ENCODE assay signal across 27 cellular contexts in genomic region chr4:48116582-48116981, GRCh38. TPM values are rescaled to one million over a fixed set of nuclear protein-coding genes. Genes with fewer than 3 reads are reported as not detected.
A peak's percentile ranks its signal among the peaks of the same experiment; 100 is the strongest.
DNase-seq lines count a peak whose midpoint lies in the region; ATAC-seq and TF ChIP-seq lines count a peak whose summit lies in the region.
"Had no signal": no experiment of that assay in that cellular context is flagged by ENCODE, and none has a peak within 500 bp of the region (broad histone marks: within the 10 kb centered on the region; RNA-seq: fewer than 3 reads in every experiment).

No MANE protein-coding gene starts in this region.

- no peak overlapping the region for H4K8ac ChIP-seq in H9 (replicated peaks; ENCODE audit: insufficient read length, low read depth, low read length)

- no peak overlapping the region for H4K5ac ChIP-seq in H9 (ENCODE audit: insufficient read length, low read depth, low read length)

- no peak overlapping the region for H4K91ac ChIP-seq in H9 (ENCODE audit: insufficient read length, low read depth, low read length)

- H3K79me2 ChIP-seq in H9 (ENCODE audit: insufficient read depth, low read length) = no peaks in the 10 kb centered on the region
- H3K79me2 ChIP-seq in mammary epithelial cell (ENCODE audit: insufficient read depth, low read length) = no peaks in the 10 kb centered on the region

- H3K4me3 ChIP-seq in CD8-positive, alpha-beta T cell (ENCODE audit: low read depth, low read length) = no peak overlapping the region
- no peak overlapping the region for H3K4me3 ChIP-seq in mammary epithelial cell (replicated peaks in 1 of 3; ENCODE audit: insufficient read depth in 1 of 3, low read depth in 2 of 3, low read length in 3 of 3)
- H3K4me3 ChIP-seq: BLaER1, suprapubic skin, upper lobe of left lung had no signal

- H3K14ac ChIP-seq in H9 (ENCODE audit: insufficient read depth, low read length) = no peak overlapping the region; the same call in 1 of the 2 replicates

- no peak overlapping the region for H3K23ac ChIP-seq in H9 (ENCODE audit: insufficient read length, low read depth, low read length)

- no peaks in the 10 kb centered on the region for H3K27me3 Mint-ChIP-seq in CD8-positive, alpha-beta T cell (ENCODE audit: low read depth)
- no peaks in the 10 kb centered on the region for H3K27me3 Mint-ChIP-seq in H9 (ENCODE audit: low read depth)
- H3K27me3 Mint-ChIP-seq in activated naive CD8-positive, alpha-beta T cell treated with anti-CD3 and anti-CD28 coated beads, Interleukin-2, amount 10 ng/mL, durations not matched to agents 7 days and 5 days = no peaks in the 10 kb centered on the region
- no peaks in the 10 kb centered on the region for H3K27me3 Mint-ChIP-seq in natural killer cell (ENCODE audit: low read depth in 2 of 2)
- H3K27me3 Mint-ChIP-seq: activated CD4-positive, alpha-beta memory T cell treated with anti-CD3 and anti-CD28 coated beads, Interleukin-2, amount 10 ng/mL, durations not matched to agents 7 days and 5 days; stimulated activated memory B cell treated with anti-CD40 and anti-IgM and Interleukin-4, amounts not matched to agents 10 μg/mL and 1 μg/mL and 100 μg/mL, for 72 hours had no signal

- dilution Hi-C loops in mammary epithelial cell (cut with HindIII; ENCODE audit: low sequenced_read_pairs) = no loop called here

- in situ Hi-C loops in mammary epithelial cell (cut with MboI; ENCODE audit: low sequenced_read_pairs in 2 of 2) = loop anchor here in 1 of 2 donors (25.0 kb wide), 1 partner anchor 104 kb away; the partner anchor contains the start of genes CNGA1 and NIPAL1

- H3K36me3 ChIP-seq in CD8-positive, alpha-beta T cell (ENCODE audit: insufficient read depth, low read length) = peaks cover 14% of the 10 kb centered on the region
- H3K36me3 ChIP-seq in mammary epithelial cell (ENCODE audit: insufficient read depth, low read length) = no peaks in the 10 kb centered on the region
- H3K36me3 ChIP-seq: BLaER1, suprapubic skin, upper lobe of left lung had no signal

- peak overlapping the region; percentile 66 for H3K27ac Mint-ChIP-seq in CD8-positive, alpha-beta T cell
- H3K27ac Mint-ChIP-seq in H9 (no peak overlapping the region), natural killer cell (peak overlapping the region; percentile 98 to 99)
- peak overlapping the region; percentile 31 for H3K27ac Mint-ChIP-seq in activated naive CD8-positive, alpha-beta T cell treated with anti-CD3 and anti-CD28 coated beads, Interleukin-2, amount 10 ng/mL, durations not matched to agents 7 days and 5 days
- H3K27ac Mint-ChIP-seq: activated CD4-positive, alpha-beta memory T cell treated with anti-CD3 and anti-CD28 coated beads, Interleukin-2, amount 10 ng/mL, durations not matched to agents 7 days and 5 days; dendritic cell treated with granulocyte-macrophage colony-stimulating factor and Interleukin-4, amounts not matched to agents 40 ng/mL and 50 ng/mL, for 4 days; nephron; stimulated activated memory B cell treated with anti-CD40 and anti-IgM and Interleukin-4, amounts not matched to agents 10 μg/mL and 1 μg/mL and 100 μg/mL, for 72 hours; T-helper 1 cell treated with Interleukin-12 subunit alpha and Interleukin-12 subunit beta and Interleukin-4 antibody, amounts not matched to agents 30 μg/mL and 1 μg/mL, for 36 hours had no signal

- no peak overlapping the region for H3K4me3 Mint-ChIP-seq in CD8-positive, alpha-beta T cell
- H3K4me3 Mint-ChIP-seq in H9 (no peak overlapping the region), natural killer cell (peak overlapping the region; percentile 57)
- H3K4me3 Mint-ChIP-seq in activated naive CD8-positive, alpha-beta T cell treated with anti-CD3 and anti-CD28 coated beads, Interleukin-2, amount 10 ng/mL, durations not matched to agents 7 days and 5 days = no peak overlapping the region
- H3K4me3 Mint-ChIP-seq: activated CD4-positive, alpha-beta memory T cell treated with anti-CD3 and anti-CD28 coated beads, Interleukin-2, amount 10 ng/mL, durations not matched to agents 7 days and 5 days; dendritic cell treated with granulocyte-macrophage colony-stimulating factor and Interleukin-4, amounts not matched to agents 40 ng/mL and 50 ng/mL, for 4 days; nephron; stimulated activated memory B cell treated with anti-CD40 and anti-IgM and Interleukin-4, amounts not matched to agents 10 μg/mL and 1 μg/mL and 100 μg/mL, for 72 hours; T-helper 1 cell treated with Interleukin-12 subunit alpha and Interleukin-12 subunit beta and Interleukin-4 antibody, amounts not matched to agents 30 μg/mL and 1 μg/mL, for 36 hours had no signal

- no peak for DNase-seq in CD8-positive, alpha-beta T cell
- DNase-seq in H9 (peak; percentile 39), natural killer cell (no peak), GM10266 (ENCODE audit: extremely low spot score) (no peak), mammary epithelial cell (no peak), head of caudate nucleus (no peak)
- DNase-seq in activated naive CD8-positive, alpha-beta T cell treated with anti-CD3 and anti-CD28 coated beads, Interleukin-2, amount 10 ng/mL, durations not matched to agents 7 days and 5 days = no peak
- DNase-seq: activated CD4-positive, alpha-beta memory T cell treated with anti-CD3 and anti-CD28 coated beads, Interleukin-2, amount 10 ng/mL, durations not matched to agents 7 days and 5 days; activated CD4-positive, CD25-positive, alpha-beta regulatory T cell treated with anti-CD3 and anti-CD28 coated beads, Interleukin-2, amount 50 U/mL, for 72 hours; Calu3; DMS79; glutamatergic neuron; GOT3; NCI-H1048; NCI-H1694; NCI-H446 treated with DMSO at 0.1 percent for 48 hours; NK-92 treated with Interleukin-12 subunit alpha and Interleukin-12 subunit beta, amount 100 ng/mL, for 24 hours; SK-N-SH; stimulated activated CD4-positive, alpha-beta T cell treated with anti-CD3 and anti-CD28 coated beads, Interleukin-15, amount 100 ng/mL, for 24 hours; stimulated activated CD4-positive, alpha-beta T cell treated with anti-CD3 and anti-CD28 coated beads, Interleukin-4, amount 100 ng/mL, for 4 hours; upper lobe of left lung had no signal

- ATAC-seq in CD8-positive, alpha-beta T cell = no peak
- no peak for ATAC-seq in activated naive CD8-positive, alpha-beta T cell treated with anti-CD3 and anti-CD28 coated beads, Interleukin-2, amount 10 ng/mL, durations not matched to agents 7 days and 5 days (ENCODE audit: low read depth)
- peak in 1 of 3 donors; percentile 18 for ATAC-seq in natural killer cell
- ATAC-seq: stimulated activated memory B cell treated with anti-CD40 and anti-IgM and Interleukin-4, amounts not matched to agents 10 μg/mL and 1 μg/mL and 100 μg/mL, for 72 hours had no signal

- H3K56ac ChIP-seq in H9 (ENCODE audit: insufficient read length, low read depth, low read length) = no peak overlapping the region

- no CpG with 5 or more reads among the region's 3 CpGs for WGBS in H9 (ENCODE audit: extremely low coverage, insufficient read length, low lambda C conversion rate)
- 100% methylated on average over 2 of the region's 3 CpGs for WGBS in mammary epithelial cell (ENCODE audit: low coverage, missing lambda C conversion rate)

- H3K27me3 ChIP-seq in CD8-positive, alpha-beta T cell (ENCODE audit: insufficient read depth, low read length) = no peaks in the 10 kb centered on the region
- no peaks in the 10 kb centered on the region for H3K27me3 ChIP-seq in H9 (ENCODE audit: insufficient read depth, low read length)
- no peaks in the 10 kb centered on the region for H3K27me3 ChIP-seq in mammary epithelial cell (ENCODE audit: insufficient read depth, low read length)
- H3K27me3 ChIP-seq: BLaER1, suprapubic skin, upper lobe of left lung had no signal

- H2AK5ac ChIP-seq in H9 (ENCODE audit: insufficient read length, low read length) = no peak overlapping the region

- no peak overlapping the region for H3K18ac ChIP-seq in H9 (ENCODE audit: insufficient read length, low read depth, low read length)

- peaks cover 69% of the 10 kb centered on the region for H3K36me3 Mint-ChIP-seq in CD8-positive, alpha-beta T cell
- no peaks in the 10 kb centered on the region for H3K36me3 Mint-ChIP-seq in H9 (ENCODE audit: insufficient read depth in 1 of 3, low read depth in 3 of 3)
- H3K36me3 Mint-ChIP-seq in activated naive CD8-positive, alpha-beta T cell treated with anti-CD3 and anti-CD28 coated beads, Interleukin-2, amount 10 ng/mL, durations not matched to agents 7 days and 5 days = peaks cover 65% of the 10 kb centered on the region
- peaks cover 23% of the 10 kb centered on the region for H3K36me3 Mint-ChIP-seq in natural killer cell
- H3K36me3 Mint-ChIP-seq: stimulated activated memory B cell treated with anti-CD40 and anti-IgM and Interleukin-4, amounts not matched to agents 10 μg/mL and 1 μg/mL and 100 μg/mL, for 72 hours had no signal

- no peaks in the 10 kb centered on the region for H3K9me3 ChIP-seq in CD8-positive, alpha-beta T cell (ENCODE audit: low read length)
- H3K9me3 ChIP-seq in H9 (ENCODE audit: control insufficient read depth, low read depth, low read length) (no peaks in the 10 kb centered on the region), mammary epithelial cell (replicated peaks; ENCODE audit: insufficient read depth, low read length) (no peaks in the 10 kb centered on the region)
- H3K9me3 ChIP-seq: BLaER1, SK-N-SH, suprapubic skin, upper lobe of left lung had no signal

- CTCF ChIA-PET in CD8-positive, alpha-beta T cell (lab: Charles Lee) = interaction anchor here (1.7 kb wide), 1 partner anchor 13 kb away, joined by 5 read pairs; no protein-coding TSS in a partner anchor
- CTCF ChIA-PET in mammary epithelial cell (lab: Charles Lee; ENCODE audit: low non-redundant PET) = no interaction called here

- H3T11ph ChIP-seq in H9 (ENCODE audit: low read length) = no peak overlapping the region

- H3K4me2 ChIP-seq in H9 (ENCODE audit: insufficient read depth, insufficient read length, low read length) = no peak overlapping the region
- H3K4me2 ChIP-seq in mammary epithelial cell (ENCODE audit: insufficient read depth, low read depth, low read length) = no peak overlapping the region
- H3K4me2 ChIP-seq: BLaER1, SK-N-SH had no signal

- H3K27ac ChIP-seq in CD8-positive, alpha-beta T cell (ENCODE audit: low read depth, low read length) = no peak overlapping the region
- no peak overlapping the region for H3K27ac ChIP-seq in H9 (ENCODE audit: insufficient read length, low read depth, low read length)
- H3K27ac ChIP-seq in mammary epithelial cell (ENCODE audit: insufficient read depth, low read depth, low read length) = no peak overlapping the region
- H3K27ac ChIP-seq: BLaER1, suprapubic skin, upper lobe of left lung had no signal

- H2AFZ ChIP-seq in H9 (ENCODE audit: low read length) (no peak overlapping the region), mammary epithelial cell (ENCODE audit: low read depth, low read length) (no peak overlapping the region)

- no peaks in the 10 kb centered on the region for H3K23me2 ChIP-seq in H9 (ENCODE audit: insufficient read length, low read depth, low read length, poor library complexity, severe bottlenecking)

- H4K20me1 ChIP-seq in H9 (ENCODE audit: control insufficient read depth, insufficient read depth, insufficient read length) = no peaks in the 10 kb centered on the region
- no peaks in the 10 kb centered on the region for H4K20me1 ChIP-seq in mammary epithelial cell (ENCODE audit: insufficient read depth, low read length)
- H4K20me1 ChIP-seq: BLaER1 had no signal

- no peak for TF ChIP-seq CTCF in CD8-positive, alpha-beta T cell (IDR thresholded peaks at IDR 0.05)
- TF ChIP-seq CTCF in H9 (conservative IDR thresholded peaks at IDR 0.05) (no peak), natural killer cell (IDR thresholded peaks at IDR 0.05) (no peak), GM10266 (IDR thresholded peaks at IDR 0.05; ENCODE audit: control insufficient read depth, insufficient read depth, low read depth, missing control alignments) (no peak), mammary epithelial cell (conservative IDR thresholded peaks at IDR 0.05 in 1 of 2, IDR thresholded peaks at IDR 0.05 in 1 of 2; ENCODE audit: extremely low read depth in 1 of 2, insufficient read depth in 1 of 2, low read depth in 1 of 2, low read length in 2 of 2) (no peak)

- POLR2A ChIA-PET in CD8-positive, alpha-beta T cell (lab: Charles Lee) = interaction anchor here (2.1 kb wide), 1 partner anchor 13 kb away, joined by 5 read pairs; no protein-coding TSS in a partner anchor
- POLR2A ChIA-PET in activated naive CD8-positive, alpha-beta T cell treated with anti-CD3 and anti-CD28 coated beads, Interleukin-2, amount 10 ng/mL, durations not matched to agents 7 days and 5 days (lab: Charles Lee) = no interaction called here

- no peak overlapping the region for H2BK20ac ChIP-seq in H9 (ENCODE audit: low read depth, low read length, poor library complexity, severe bottlenecking)

- H3K9me3 Mint-ChIP-seq in CD8-positive, alpha-beta T cell = no peaks in the 10 kb centered on the region
- H3K9me3 Mint-ChIP-seq in H9 = no peaks in the 10 kb centered on the region
- H3K9me3 Mint-ChIP-seq in activated naive CD8-positive, alpha-beta T cell treated with anti-CD3 and anti-CD28 coated beads, Interleukin-2, amount 10 ng/mL, durations not matched to agents 7 days and 5 days = no peaks in the 10 kb centered on the region
- no peaks in the 10 kb centered on the region for H3K9me3 Mint-ChIP-seq in natural killer cell
- H3K9me3 Mint-ChIP-seq: activated CD4-positive, alpha-beta memory T cell treated with anti-CD3 and anti-CD28 coated beads, Interleukin-2, amount 10 ng/mL, durations not matched to agents 7 days and 5 days; dendritic cell treated with granulocyte-macrophage colony-stimulating factor and Interleukin-4, amounts not matched to agents 40 ng/mL and 50 ng/mL, for 4 days; nephron; stimulated activated memory B cell treated with anti-CD40 and anti-IgM and Interleukin-4, amounts not matched to agents 10 μg/mL and 1 μg/mL and 100 μg/mL, for 72 hours; T-helper 1 cell treated with Interleukin-12 subunit alpha and Interleukin-12 subunit beta and Interleukin-4 antibody, amounts not matched to agents 30 μg/mL and 1 μg/mL, for 36 hours had no signal

- no TSS peak for BruUV-seq in mammary epithelial cell (replicated peaks; lab: Mats Ljungman, UMichigan)

- intact Hi-C loops in CD8-positive, alpha-beta T cell (cut with DNase I, micrococcal nuclease) = loop anchor here in 1 of 2 experiments (10.0 kb wide), 2 partner anchors 428 to 718 kb away; partner anchors contain the start of gene OCIAD1
- intact Hi-C loops in natural killer cell (cut with micrococcal nuclease) (no loop called here), mammary epithelial cell (cut with micrococcal nuclease) (no loop called here), head of caudate nucleus (cut with DNase I) (no loop called here)

- no peak overlapping the region for H3K4ac ChIP-seq in H9 (ENCODE audit: low read depth, low read length)

- no peak overlapping the region for H2BK15ac ChIP-seq in H9 (ENCODE audit: low read depth, low read length)

- no peak overlapping the region for H2BK5ac ChIP-seq in H9 (ENCODE audit: insufficient read length, low read length)

- no peak overlapping the region for H2BK12ac ChIP-seq in H9 (ENCODE audit: insufficient read length, low read depth, low read length)

- H3K4me1 ChIP-seq in CD8-positive, alpha-beta T cell (ENCODE audit: insufficient read depth, low read length) = peaks cover 81% of the 10 kb centered on the region
- peaks cover 7% of the 10 kb centered on the region; the same call in 1 of the 2 replicates for H3K4me1 ChIP-seq in H9 (ENCODE audit: insufficient read depth, low read length)
- H3K4me1 ChIP-seq in mammary epithelial cell (ENCODE audit: insufficient read depth, low read length) = no peaks in the 10 kb centered on the region
- H3K4me1 ChIP-seq: BLaER1, suprapubic skin, upper lobe of left lung had no signal

- no peaks in the 10 kb centered on the region for H3K79me1 ChIP-seq in H9 (ENCODE audit: insufficient read depth, low read depth, low read length, poor library complexity, severe bottlenecking)

- H3K9ac ChIP-seq in H9 (ENCODE audit: extremely low read depth, insufficient read length, low read length) (no peak overlapping the region), mammary epithelial cell (ENCODE audit: insufficient read depth, low read length) (no peak overlapping the region)
- H3K9ac ChIP-seq: BLaER1, SK-N-SH had no signal

- H2BK120ac ChIP-seq in H9 (ENCODE audit: low read depth, low read length, poor library complexity, severe bottlenecking) = no peak overlapping the region

- H3K4me1 Mint-ChIP-seq in CD8-positive, alpha-beta T cell (ENCODE audit: low read depth) = peaks cover 74% of the 10 kb centered on the region
- H3K4me1 Mint-ChIP-seq in H9 (peaks cover 23 to 26% of the 10 kb centered on the region in 2 experiments), natural killer cell (peaks cover 72 to 80% of the 10 kb centered on the region in 2 donors)
- H3K4me1 Mint-ChIP-seq in activated naive CD8-positive, alpha-beta T cell treated with anti-CD3 and anti-CD28 coated beads, Interleukin-2, amount 10 ng/mL, durations not matched to agents 7 days and 5 days = peaks cover 55% of the 10 kb centered on the region
- H3K4me1 Mint-ChIP-seq: nephron; stimulated activated memory B cell treated with anti-CD40 and anti-IgM and Interleukin-4, amounts not matched to agents 10 μg/mL and 1 μg/mL and 100 μg/mL, for 72 hours had no signal

RNA-seq across cellular contexts. Expression of gene TXK, which starts 17.5 kb away (rescaled TPM):
- total RNA-seq in CD8-positive, alpha-beta T cell = 10 to 100 TPM; 57.3 to 66.3 TPM
- total RNA-seq in H9 (2021) (0.39 TPM in 1 of 2 replicates, not detected in the other), natural killer cell (100 to 1,000 TPM; 197 to 338 (median 225) TPM), mammary epithelial cell (under 1 TPM in 1 of 2 donors, not detected in 1; 0.17 TPM)
- total RNA-seq in activated naive CD8-positive, alpha-beta T cell treated with anti-CD3 and anti-CD28 coated beads, Interleukin-2, amount 10 ng/mL, durations not matched to agents 7 days and 5 days = 10 to 100 TPM; 65.8 to 66.8 TPM
- polyA plus RNA-seq in mammary epithelial cell = not detected
- polyA minus RNA-seq in mammary epithelial cell = not detected

Comparison
In these comparisons a context has a peak if more than half of its experiments do, and no peak if none do; other contexts are left out.
1. H3K27ac Mint-ChIP-seq: peak in CD8-positive, alpha-beta T cell (single experiment), activated naive CD8-positive, alpha-beta T cell treated with anti-CD3 and anti-CD28 coated beads, Interleukin-2, amount 10 ng/mL, durations not matched to agents 7 days and 5 days (single experiment) and natural killer cell (2 of 2); none in H9 (0 of 3).
2. RNA of gene TXK, which starts 17.5 kb away (total RNA-seq): 197 to 338 TPM in natural killer cell, 65.8 to 66.8 TPM in activated naive CD8-positive, alpha-beta T cell treated with anti-CD3 and anti-CD28 coated beads, Interleukin-2, amount 10 ng/mL, durations not matched to agents 7 days and 5 days and 57.3 to 66.3 TPM in CD8-positive, alpha-beta T cell; 0.39 TPM in H9 and 0.17 TPM in mammary epithelial cell; every median in the first group is over 10 times any median in the second.